Comparison of ENCODE assay signal across 22 cellular contexts in the genomic region with DNA sequence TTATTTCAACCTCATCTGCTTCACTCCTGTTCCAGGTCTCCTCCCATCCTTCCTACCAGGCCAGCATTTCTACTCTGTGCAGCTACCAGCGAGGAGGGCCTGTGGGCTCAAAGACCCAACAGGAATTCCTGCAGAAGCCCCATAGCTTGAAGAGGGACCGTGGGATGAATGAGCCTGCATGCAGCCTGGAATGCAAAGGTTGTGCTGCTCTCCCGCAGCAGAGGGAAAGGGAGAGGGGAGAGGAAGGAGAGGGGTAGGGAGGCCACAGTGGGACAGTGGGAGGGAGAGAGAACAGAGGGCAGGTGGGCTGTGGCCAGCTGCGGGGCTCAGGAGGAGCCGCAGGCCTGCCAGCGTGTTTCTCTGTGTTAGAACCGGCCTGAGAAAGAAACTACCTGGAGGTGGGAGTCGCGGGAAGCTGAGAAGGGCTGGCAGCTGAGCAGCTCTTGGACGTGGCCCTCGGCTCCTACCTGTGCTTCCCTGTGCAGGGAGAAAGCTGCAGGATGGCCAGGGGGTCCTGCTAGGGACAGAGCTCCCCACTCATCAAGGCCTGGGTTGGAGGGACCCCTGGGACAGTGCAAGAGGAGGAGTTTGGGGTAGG.
"Had no signal": no experiment of that assay in that cellular context is flagged by ENCODE, and none has a peak within 500 bp of the region (broad histone marks: within the 10 kb centered on the region; RNA-seq: fewer than 3 reads in every experiment).

No MANE protein-coding gene starts in this region.

- H3K27me3 ChIP-seq: adrenal gland, breast epithelium, uterus had no signal

- DNase-seq: activated CD4-positive, alpha-beta T cell treated with anti-CD3 and anti-CD28 coated beads for 48 hours; activated CD4-positive, CD25-positive, alpha-beta regulatory T cell; activated CD8-positive, alpha-beta memory T cell treated with anti-CD3 and anti-CD28 coated beads for 24 hours; activated CD8-positive, alpha-beta memory T cell treated with anti-CD3 and anti-CD28 coated beads, Interleukin-2, amount 50 U/mL, for 48 hours; activated effector memory CD4-positive, alpha-beta T cell treated with Interleukin-2 at 50 U/mL for 16 hours; activated naive CD4-positive, alpha-beta T cell treated with anti-CD3 and anti-CD28 coated beads, Interleukin-2, amount 50 U/mL, for 16 hours; activated T-cell treated with anti-CD3 and anti-CD28 coated beads, Interleukin-2, amount 50 U/mL, for 48 hours; adrenal gland; erythroblast; foreskin melanocyte; glutamatergic neuron; hypothalamus; kidney glomerular epithelial cell; stimulated activated CD4-positive, alpha-beta T cell treated with anti-CD3 and anti-CD28 coated beads, Interleukin-1b, Interleukin-23, amount 100 ng/mL, for 48 hours; uterus had no signal

- H3K36me3 ChIP-seq: adrenal gland, breast epithelium, tibial nerve, uterus had no signal

- H3K4me3 ChIP-seq: adrenal gland, breast epithelium, coronary artery, tibial nerve, uterus had no signal

- H3K4me1 ChIP-seq: adrenal gland, breast epithelium, tibial nerve, uterus had no signal

- H3K9me3 ChIP-seq: adrenal gland, breast epithelium, uterus had no signal

- ATAC-seq: naive thymus-derived CD8-positive, alpha-beta T cell had no signal

- H3K27ac ChIP-seq: adrenal gland, breast epithelium, coronary artery, tibial nerve, uterus had no signal

- FAIRE-seq: astrocyte, endometrium, TTC549 had no signal
